Comparison of ENCODE assay signal across 1 cellular context in the genomic region with DNA sequence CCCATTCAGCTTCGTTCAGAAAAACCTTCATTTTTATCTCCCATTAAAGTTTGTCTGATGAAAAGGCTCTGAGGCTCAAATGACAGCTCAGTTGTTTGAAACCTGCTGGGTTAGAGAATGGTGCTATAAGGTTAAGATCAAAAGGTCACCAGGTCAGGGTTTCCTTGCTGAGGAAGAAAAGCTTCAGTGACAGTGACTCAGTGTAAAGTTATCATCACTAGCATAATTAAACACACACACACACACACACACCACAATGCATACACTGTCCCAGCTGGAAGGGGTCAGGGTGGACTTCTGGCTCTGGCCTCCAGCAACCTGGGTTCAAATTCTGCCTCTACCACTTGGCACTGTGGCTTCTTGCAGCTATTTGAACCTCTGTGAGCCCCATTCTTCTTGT.
A peak's percentile ranks its signal among the peaks of the same experiment; 100 is the strongest.
TF ChIP-seq lines count a peak whose summit lies in the region.

No MANE protein-coding gene starts in this region.

TF ChIP-seq in HepG2, 621 proteins besides CTCF, POLR2A, EP300 and RAD21 (continues in another document):
- TF ChIP-seq ZNF12 (CRISPR knock-in tag; IDR thresholded peaks at IDR 0.05), result peak; percentile 38; the same call in 1 of the 2 replicates
- TF ChIP-seq ZNF354B (CRISPR knock-in tag; IDR thresholded peaks at IDR 0.05), result no peak
- TF ChIP-seq SAP130 (CRISPR knock-in tag; IDR thresholded peaks at IDR 0.05; ENCODE audit: low read depth), result peak; percentile 23; the same call in 1 of the 2 replicates
- TF ChIP-seq NR2C2 (CRISPR knock-in tag; IDR thresholded peaks at IDR 0.05; ENCODE audit: borderline replicate concordance), result no peak
- TF ChIP-seq FOXP4 (CRISPR knock-in tag; IDR thresholded peaks at IDR 0.05), result peak; percentile 41; the same call in 1 of the 2 replicates
- TF ChIP-seq, protein P1, sequence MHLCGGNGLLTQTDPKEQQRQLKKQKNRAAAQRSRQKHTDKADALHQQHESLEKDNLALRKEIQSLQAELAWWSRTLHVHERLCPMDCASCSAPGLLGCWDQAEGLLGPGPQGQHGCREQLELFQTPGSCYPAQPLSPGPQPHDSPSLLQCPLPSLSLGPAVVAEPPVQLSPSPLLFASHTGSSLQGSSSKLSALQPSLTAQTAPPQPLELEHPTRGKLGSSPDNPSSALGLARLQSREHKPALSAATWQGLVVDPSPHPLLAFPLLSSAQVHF (CRISPR knock-in tag; IDR thresholded peaks at IDR 0.05), result no peak
- TF ChIP-seq ZNF260 (CRISPR knock-in tag; IDR thresholded peaks at IDR 0.05; ENCODE audit: borderline replicate concordance, low read depth), result no peak
- no peak for TF ChIP-seq TAF15 (IDR thresholded peaks at IDR 0.05; ENCODE audit: low read depth, low read length, poor library complexity, severe bottlenecking)
- no peak for TF ChIP-seq ZNF143 (CRISPR knock-in tag; IDR thresholded peaks at IDR 0.05)
- peak; percentile 55; the same call in 1 of the 2 replicates for TF ChIP-seq ZNF609 (CRISPR knock-in tag; IDR thresholded peaks at IDR 0.05; ENCODE audit: borderline replicate concordance)
- no peak for TF ChIP-seq ZNF414 (CRISPR knock-in tag; IDR thresholded peaks at IDR 0.05)
- 0 out of 2 replicates have a peak, but pooled peaks have one; percentile 31 for TF ChIP-seq FOXA3 (CRISPR knock-in tag; IDR thresholded peaks at IDR 0.05)
- TF ChIP-seq RARA (CRISPR knock-in tag; IDR thresholded peaks at IDR 0.05), result peak; percentile 79
- TF ChIP-seq RXRB (CRISPR knock-in tag; IDR thresholded peaks at IDR 0.05; ENCODE audit: borderline replicate concordance), result peak; percentile 49; the same call in 1 of the 2 replicates
- peak; percentile 61; the same call in 1 of the 2 replicates for TF ChIP-seq FOSL1 (CRISPR knock-in tag; IDR thresholded peaks at IDR 0.05; ENCODE audit: borderline replicate concordance)
- TF ChIP-seq, protein P2, sequence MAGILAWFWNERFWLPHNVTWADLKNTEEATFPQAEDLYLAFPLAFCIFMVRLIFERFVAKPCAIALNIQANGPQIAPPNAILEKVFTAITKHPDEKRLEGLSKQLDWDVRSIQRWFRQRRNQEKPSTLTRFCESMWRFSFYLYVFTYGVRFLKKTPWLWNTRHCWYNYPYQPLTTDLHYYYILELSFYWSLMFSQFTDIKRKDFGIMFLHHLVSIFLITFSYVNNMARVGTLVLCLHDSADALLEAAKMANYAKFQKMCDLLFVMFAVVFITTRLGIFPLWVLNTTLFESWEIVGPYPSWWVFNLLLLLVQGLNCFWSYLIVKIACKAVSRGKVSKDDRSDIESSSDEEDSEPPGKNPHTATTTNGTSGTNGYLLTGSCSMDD (CRISPR knock-in tag; IDR thresholded peaks at IDR 0.05), result no peak
- TF ChIP-seq NFAT5 (CRISPR knock-in tag; IDR thresholded peaks at IDR 0.05), result no peak
- TF ChIP-seq SMAD1 (CRISPR knock-in tag; IDR thresholded peaks at IDR 0.05; ENCODE audit: borderline replicate concordance, low read depth), result no peak
- TF ChIP-seq HNF1B (CRISPR knock-in tag; IDR thresholded peaks at IDR 0.05), result no peak
- no peak for TF ChIP-seq HDAC6 (IDR thresholded peaks at IDR 0.05; ENCODE audit: low read depth, low read length)
- no peak for TF ChIP-seq KDM2A (CRISPR knock-in tag; IDR thresholded peaks at IDR 0.05; ENCODE audit: borderline replicate concordance, low read depth)
- TF ChIP-seq, protein P3, sequence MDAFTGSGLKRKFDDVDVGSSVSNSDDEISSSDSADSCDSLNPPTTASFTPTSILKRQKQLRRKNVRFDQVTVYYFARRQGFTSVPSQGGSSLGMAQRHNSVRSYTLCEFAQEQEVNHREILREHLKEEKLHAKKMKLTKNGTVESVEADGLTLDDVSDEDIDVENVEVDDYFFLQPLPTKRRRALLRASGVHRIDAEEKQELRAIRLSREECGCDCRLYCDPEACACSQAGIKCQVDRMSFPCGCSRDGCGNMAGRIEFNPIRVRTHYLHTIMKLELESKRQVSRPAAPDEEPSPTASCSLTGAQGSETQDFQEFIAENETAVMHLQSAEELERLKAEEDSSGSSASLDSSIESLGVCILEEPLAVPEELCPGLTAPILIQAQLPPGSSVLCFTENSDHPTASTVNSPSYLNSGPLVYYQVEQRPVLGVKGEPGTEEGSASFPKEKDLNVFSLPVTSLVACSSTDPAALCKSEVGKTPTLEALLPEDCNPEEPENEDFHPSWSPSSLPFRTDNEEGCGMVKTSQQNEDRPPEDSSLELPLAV (CRISPR knock-in tag; conservative IDR thresholded peaks at IDR 0.05; ENCODE audit: low read depth), result no peak
- TF ChIP-seq ZNF782 (CRISPR knock-in tag; IDR thresholded peaks at IDR 0.05; ENCODE audit: borderline replicate concordance), result no peak
- peak; percentile 59; the same call in 1 of the 2 replicates for TF ChIP-seq TBX3 (IDR thresholded peaks at IDR 0.05; ENCODE audit: borderline replicate concordance)
- TF ChIP-seq ZNF747 (CRISPR knock-in tag; IDR thresholded peaks at IDR 0.05; ENCODE audit: borderline replicate concordance), result no peak
- TF ChIP-seq SOX6 (IDR thresholded peaks at IDR 0.05), result no peak
- TF ChIP-seq SOX6 (CRISPR knock-in tag; IDR thresholded peaks at IDR 0.05), result peak; percentile 59; the same call in 1 of the 2 replicates
- TF ChIP-seq TCF12 (IDR thresholded peaks at IDR 0.05), result no peak
- no peak for TF ChIP-seq TCF12 (CRISPR knock-in tag; IDR thresholded peaks at IDR 0.05)
- TF ChIP-seq CBX5 (CRISPR knock-in tag; IDR thresholded peaks at IDR 0.05; ENCODE audit: borderline replicate concordance), result no peak
- TF ChIP-seq SALL1 (CRISPR knock-in tag; IDR thresholded peaks at IDR 0.05), result peak; percentile 51
- TF ChIP-seq AHR (CRISPR knock-in tag; IDR thresholded peaks at IDR 0.05), result no peak
- no peak for TF ChIP-seq FOXO4 (CRISPR knock-in tag; conservative IDR thresholded peaks at IDR 0.05)
- TF ChIP-seq NR2F6 (IDR thresholded peaks at IDR 0.05), result peak; percentile 95
- TF ChIP-seq NR2F6 (CRISPR knock-in tag; IDR thresholded peaks at IDR 0.05), result peak; percentile 88
- TF ChIP-seq JUNB (CRISPR knock-in tag; IDR thresholded peaks at IDR 0.05; ENCODE audit: borderline replicate concordance), result peak; percentile 56; the same call in 1 of the 2 replicates
- TF ChIP-seq ZNF674 (CRISPR knock-in tag; IDR thresholded peaks at IDR 0.05; ENCODE audit: low read depth), result no peak
- TF ChIP-seq HES4 (CRISPR knock-in tag; IDR thresholded peaks at IDR 0.05; ENCODE audit: borderline replicate concordance), result no peak
- no peak for TF ChIP-seq MXD1 (CRISPR knock-in tag; IDR thresholded peaks at IDR 0.05)
- no peak for TF ChIP-seq REXO4 (CRISPR knock-in tag; IDR thresholded peaks at IDR 0.05; ENCODE audit: borderline replicate concordance)
